Comparison of ENCODE assay signal across 22 cellular contexts in the genomic region with DNA sequence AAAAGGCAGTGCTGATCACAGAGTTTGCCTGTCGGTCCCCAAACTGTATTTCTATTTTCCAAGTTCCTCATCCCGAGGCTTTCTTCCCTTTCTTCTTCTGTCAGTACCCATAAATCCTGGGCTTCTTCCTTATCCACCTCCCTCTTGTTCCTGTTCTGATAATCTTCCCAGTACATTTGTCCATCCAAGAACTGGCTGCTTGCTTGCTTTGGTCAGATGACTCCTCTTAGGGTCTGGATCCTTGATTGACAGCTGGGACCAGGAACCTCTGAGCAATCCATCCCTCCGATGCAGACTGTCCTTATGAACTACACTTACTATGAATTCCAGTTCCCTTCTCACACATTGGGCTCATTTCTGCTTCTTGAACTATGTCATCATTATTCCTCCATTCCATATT.
"Had no signal": no experiment of that assay in that cellular context is flagged by ENCODE, and none has a peak within 500 bp of the region (broad histone marks: within the 10 kb centered on the region; RNA-seq: fewer than 3 reads in every experiment).

No MANE protein-coding gene starts in this region.

- H3K4me1 Mint-ChIP-seq: immature natural killer cell; memory B cell; stimulated activated effector memory CD8-positive, alpha-beta T cell treated with anti-CD3 and anti-CD28 coated beads, Interleukin-12 subunit alpha, Interleukin-12 subunit beta, amount 100 ng/mL, for 72 hours had no signal

- H3K4me3 ChIP-seq: coronary artery, dorsolateral prefrontal cortex, gastrocnemius medialis, left lung, lower lobe of right lung, pancreas, prostate gland, right lobe of liver, testis, transverse colon had no signal

- H3K27ac ChIP-seq: coronary artery, dorsolateral prefrontal cortex, gastrocnemius medialis, left lung, lower lobe of right lung, pancreas, prostate gland, right lobe of liver, testis, transverse colon had no signal

- ATAC-seq: gastrocnemius medialis; left lung; lower lobe of right lung; natural killer cell treated with Interleukin-12 subunit alpha and Interleukin-12 subunit beta and Interleukin-15 and Interleukin-18, amount 100 ng/mL, for 72 hours; pancreas; right lobe of liver; stimulated activated effector memory CD8-positive, alpha-beta T cell treated with anti-CD3 and anti-CD28 coated beads, Interleukin-12 subunit alpha, Interleukin-12 subunit beta, amount 100 ng/mL, for 72 hours had no signal

- H3K27me3 Mint-ChIP-seq: stimulated activated naive CD8-positive, alpha-beta T cell treated with anti-CD3 and anti-CD28 coated beads, Interleukin-15, Interleukin-2, amounts not matched to agents 100 ng/mL and 50 ng/mL, for 24 hours had no signal

- H3K9me3 ChIP-seq: gastrocnemius medialis, left lung, lower lobe of right lung, pancreas, prostate gland, right lobe of liver, testis, transverse colon had no signal

- DNase-seq: dorsolateral prefrontal cortex; effector CD8-positive, alpha-beta T cell; gastrocnemius medialis; immature natural killer cell; left lung; lower lobe of right lung; occipital lobe; pancreas; right lobe of liver; stimulated activated CD4-positive, alpha-beta T cell treated with anti-CD3 and anti-CD28 coated beads, Interleukin-4, amount 100 ng/mL, for 1 hour; stimulated activated CD8-positive, alpha-beta memory T cell treated with anti-CD3 and anti-CD28 coated beads, Interleukin-4, amount 100 ng/mL, for 48 hours; testis; transverse colon had no signal

- H3K27me3 ChIP-seq: dorsolateral prefrontal cortex, gastrocnemius medialis, left lung, pancreas, right lobe of liver, testis, transverse colon had no signal

- H3K9me3 Mint-ChIP-seq: memory B cell; stimulated activated naive CD8-positive, alpha-beta T cell treated with anti-CD3 and anti-CD28 coated beads, Interleukin-15, Interleukin-2, amounts not matched to agents 100 ng/mL and 50 ng/mL, for 24 hours had no signal

- FAIRE-seq: keratinocyte, pancreas, urothelium cell line had no signal

- H3K36me3 ChIP-seq: gastrocnemius medialis, left lung, lower lobe of right lung, pancreas, prostate gland, right lobe of liver, transverse colon had no signal

- H3K4me1 ChIP-seq: lower lobe of right lung, pancreas, prostate gland had no signal

- H3K4me3 Mint-ChIP-seq: immature natural killer cell; memory B cell; mesothelial cell of epicardium; natural killer cell treated with Interleukin-12 subunit alpha and Interleukin-12 subunit beta and Interleukin-15 and Interleukin-18, amount 100 ng/mL, for 72 hours; stimulated activated effector memory CD8-positive, alpha-beta T cell treated with anti-CD3 and anti-CD28 coated beads, Interleukin-12 subunit alpha, Interleukin-12 subunit beta, amount 100 ng/mL, for 72 hours; stimulated activated naive CD8-positive, alpha-beta T cell treated with anti-CD3 and anti-CD28 coated beads, Interleukin-15, Interleukin-2, amounts not matched to agents 100 ng/mL and 50 ng/mL, for 24 hours had no signal

- H3K27ac Mint-ChIP-seq: immature natural killer cell; memory B cell; mesothelial cell of epicardium; natural killer cell treated with Interleukin-12 subunit alpha and Interleukin-12 subunit beta and Interleukin-15 and Interleukin-18, amount 100 ng/mL, for 72 hours; stimulated activated effector memory CD8-positive, alpha-beta T cell treated with anti-CD3 and anti-CD28 coated beads, Interleukin-12 subunit alpha, Interleukin-12 subunit beta, amount 100 ng/mL, for 72 hours; stimulated activated naive CD8-positive, alpha-beta T cell treated with anti-CD3 and anti-CD28 coated beads, Interleukin-15, Interleukin-2, amounts not matched to agents 100 ng/mL and 50 ng/mL, for 24 hours had no signal
